Comparison of ENCODE assay signal across 20 cellular contexts in the genomic region with DNA sequence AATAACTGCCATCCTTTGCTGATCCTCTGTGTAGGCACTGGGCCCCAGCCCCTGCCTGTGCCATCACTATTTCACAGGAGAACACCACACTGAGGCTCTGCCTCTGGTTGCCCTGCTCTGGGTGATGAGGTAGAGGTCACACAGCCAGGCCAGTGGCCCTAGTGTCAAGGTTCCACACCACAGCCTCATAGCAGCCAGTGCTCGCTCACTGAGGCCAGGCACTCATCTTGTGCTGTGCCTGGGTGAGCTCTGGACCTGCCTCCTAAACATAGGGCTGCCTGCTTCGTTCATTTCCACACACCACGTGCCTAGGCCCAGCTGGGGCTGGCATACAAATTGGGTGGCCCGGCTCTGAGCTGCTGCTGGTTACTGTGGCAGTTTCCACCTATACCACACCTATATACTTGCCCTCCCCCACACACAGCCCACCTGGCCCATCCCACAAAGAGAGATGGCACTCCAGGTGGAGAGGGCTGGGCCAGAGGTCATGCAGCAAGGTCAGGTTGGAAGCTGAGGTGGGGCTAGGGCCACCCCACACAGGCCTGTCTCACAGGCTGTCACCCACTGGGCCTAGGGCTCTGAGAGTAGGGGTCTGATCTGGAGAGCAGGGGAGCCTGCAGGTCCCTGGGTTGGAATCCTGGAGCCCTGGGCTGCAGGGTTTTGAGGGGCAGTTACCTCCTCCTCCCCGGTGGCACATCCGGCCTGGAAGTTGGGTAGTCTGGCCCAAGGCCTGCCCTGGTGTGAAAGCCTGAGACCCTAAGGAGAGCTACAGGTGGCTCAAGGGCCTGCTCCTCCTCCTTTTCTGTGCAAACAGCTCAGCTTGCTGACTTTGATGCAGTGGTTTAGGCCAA. TPM values are rescaled to one million over a fixed set of nuclear protein-coding genes. Genes with fewer than 3 reads are reported as not detected.
DNase-seq lines count a peak whose midpoint lies in the region; ATAC-seq and TF ChIP-seq lines count a peak whose summit lies in the region.
"Had no signal": no experiment of that assay in that cellular context is flagged by ENCODE, and none has a peak within 500 bp of the region (broad histone marks: within the 10 kb centered on the region; RNA-seq: fewer than 3 reads in every experiment).

No MANE protein-coding gene starts in this region.

- ATAC-seq in body of pancreas (no peak), upper lobe of right lung (no peak), HG03039 (IDR thresholded peaks at IDR 0.05; ENCODE audit: unreplicated experiment) (no peak)
- ATAC-seq: activated CD8-positive, alpha-beta memory T cell treated with anti-CD3 and anti-CD28 coated beads, Interleukin-2, amount 10 ng/mL, durations not matched to agents 7 days and 5 days; activated T-helper 17 cell treated with anti-CD3 and anti-CD28 coated beads, Interleukin-2, amount 50 U/mL, for 72 hours; gastrocnemius medialis; naive thymus-derived CD4-positive, alpha-beta T cell; Right ventricle myocardium inferior had no signal

- WGBS in body of pancreas, 2 donors = 87 to 100% methylated on average over 2 to 6 of the region's 6 CpGs

- H3K36me3 ChIP-seq in right atrium auricular region (no peaks in the 10 kb centered on the region), body of pancreas (replicated peaks in 1 of 2; ENCODE audit: insufficient read depth in 1 of 2, low read depth in 2 of 2) (no peaks in the 10 kb centered on the region), upper lobe of right lung (no peaks in the 10 kb centered on the region)
- H3K36me3 ChIP-seq: gastrocnemius medialis, pancreas had no signal

- no peaks in the 10 kb centered on the region for H3K9me3 ChIP-seq in right atrium auricular region
- H3K9me3 ChIP-seq in body of pancreas = no peaks in the 10 kb centered on the region
- H3K9me3 ChIP-seq in upper lobe of right lung = no peaks in the 10 kb centered on the region
- H3K9me3 ChIP-seq: esophagus squamous epithelium, gastrocnemius medialis, pancreas had no signal

- TF ChIP-seq CTCF in right atrium auricular region (IDR thresholded peaks at IDR 0.05) = no peak
- TF ChIP-seq CTCF in body of pancreas (IDR thresholded peaks at IDR 0.05) = no peak
- TF ChIP-seq CTCF in upper lobe of right lung (IDR thresholded peaks at IDR 0.05) = no peak

- H3K27ac ChIP-seq in right atrium auricular region (no peak overlapping the region), body of pancreas (no peak overlapping the region), upper lobe of right lung (no peak overlapping the region)
- H3K27ac ChIP-seq: esophagus squamous epithelium, gastrocnemius medialis, pancreas had no signal

- H3K4me1 ChIP-seq in right atrium auricular region (peaks cover 0 to 55% of the 10 kb centered on the region in 2 donors), body of pancreas (peaks cover 70% of the 10 kb centered on the region), upper lobe of right lung (peaks cover 32% of the 10 kb centered on the region)

- H3K27me3 ChIP-seq in right atrium auricular region = no peaks in the 10 kb centered on the region
- no peaks in the 10 kb centered on the region for H3K27me3 ChIP-seq in body of pancreas
- H3K27me3 ChIP-seq in upper lobe of right lung = no peaks in the 10 kb centered on the region
- H3K27me3 ChIP-seq: esophagus squamous epithelium, gastrocnemius medialis, pancreas had no signal

- DNase-seq in cardiac septum (ENCODE audit: low spot score) (peak; percentile 67), right atrium auricular region (ENCODE audit: low spot score) (no peak), body of pancreas (peak in 3 of 4 donors; percentile 3 to 11 (median 7)), mesenteric fat pad (ENCODE audit: low spot score) (peak; percentile 79), upper lobe of right lung (peak; percentile 40), COLO668 (lab: John Stamatoyannopoulos, UW; ENCODE audit: unreplicated experiment) (no peak)
- no peak for DNase-seq in stimulated activated CD4-positive, alpha-beta T cell treated with anti-CD3 and anti-CD28 coated beads, Interleukin-1b, Interleukin-23, amount 100 ng/mL, for 48 hours
- DNase-seq: activated CD8-positive, alpha-beta memory T cell treated with anti-CD3 and anti-CD28 coated beads, Interleukin-2, amount 10 ng/mL, durations not matched to agents 7 days and 5 days; DMS 273 treated with DMSO at 0.1 percent for 48 hours; effector memory CD4-positive, alpha-beta T cell; esophagus squamous epithelium; kidney glomerular epithelial cell; naive thymus-derived CD4-positive, alpha-beta T cell; NCI-H1048; NCI-H1930 had no signal

- H3K4me3 ChIP-seq in right atrium auricular region (no peak overlapping the region), body of pancreas (no peak overlapping the region), upper lobe of right lung (no peak overlapping the region)
- H3K4me3 ChIP-seq: esophagus squamous epithelium, gastrocnemius medialis, pancreas had no signal

- intact Hi-C loops in cardiac septum (cut with DNase I) (no loop called here), body of pancreas (cut with DNase I) (no loop called here), upper lobe of right lung (cut with DNase I) (no loop called here)

- TF ChIP-seq POLR2A in body of pancreas (IDR thresholded peaks at IDR 0.05) = no peak

RNA-seq across cellular contexts. Expression of gene KCNQ1OT1, which starts 11.2 kb away (rescaled TPM):
- 0.57 TPM for total RNA-seq in cardiac septum
- total RNA-seq in right atrium auricular region = under 1 TPM; 0.35 to 0.37 TPM
- total RNA-seq in body of pancreas = 1 to 10 TPM; 3.6 to 9.2 TPM
- total RNA-seq in mesenteric fat pad = 3.0 TPM
- total RNA-seq in upper lobe of right lung = 2.0 TPM

Comparison
In these comparisons a context has a peak if more than half of its experiments do, and no peak if none do; other contexts are left out.
1. DNase-seq: peak in cardiac septum (single experiment), body of pancreas (3 of 4), mesenteric fat pad (single experiment) and upper lobe of right lung (single experiment); none in right atrium auricular region (single experiment), COLO668 (single experiment) and stimulated activated CD4-positive, alpha-beta T cell treated with anti-CD3 and anti-CD28 coated beads, Interleukin-1b, Interleukin-23, amount 100 ng/mL, for 48 hours (single experiment).